In the genomic region with DNA sequence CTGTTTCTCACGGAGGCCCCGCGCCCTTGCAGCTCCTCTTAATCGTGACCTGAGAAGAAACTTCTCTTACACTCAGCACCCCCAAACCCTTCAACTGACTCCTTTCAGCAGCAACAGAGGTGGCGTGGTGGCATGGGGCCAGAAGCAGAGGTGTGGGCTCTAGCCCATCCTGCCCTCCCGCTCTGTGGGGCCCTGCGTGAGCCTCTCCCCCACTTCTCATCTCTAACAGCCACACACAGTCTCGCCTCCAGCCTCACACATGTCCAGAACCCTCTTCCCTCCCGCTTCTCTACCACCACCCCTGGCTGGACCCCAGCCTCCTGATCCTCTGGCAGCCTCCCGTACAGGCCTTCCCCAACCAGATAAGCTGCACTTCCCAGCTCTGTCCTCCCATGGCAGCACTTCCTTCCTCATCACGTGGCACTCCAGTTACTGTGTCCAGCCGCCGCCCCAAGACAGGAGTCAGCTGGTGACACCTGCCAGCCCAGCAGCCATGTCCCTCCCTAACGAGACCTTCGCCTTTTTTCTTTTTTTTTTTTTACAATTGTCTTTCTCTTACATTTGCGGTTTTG, we compare ENCODE assay signal across 9 cellular contexts. TPM values are rescaled to one million over a fixed set of nuclear protein-coding genes. Genes with fewer than 3 reads are reported as not detected.
DNase-seq lines count a peak whose midpoint lies in the region; ATAC-seq, FAIRE-seq and TF ChIP-seq lines count a peak whose summit lies in the region.
"Had no signal": no experiment of that assay in that cellular context is flagged by ENCODE, and none has a peak within 500 bp of the region (broad histone marks: within the 10 kb centered on the region; RNA-seq: fewer than 3 reads in every experiment).

No MANE protein-coding gene starts in this region.

- TF ChIP-seq RAD21 in GM12878 (IDR thresholded peaks at IDR 0.05; ENCODE audit: insufficient read depth, low read depth, low read length), result no peak

- peak; percentile 48 for ATAC-seq in GM12878
- peak; percentile 19 to 44 (median 30) for ATAC-seq in natural killer cell
- no peak for ATAC-seq in HG02840 (IDR thresholded peaks at IDR 0.05; ENCODE audit: low FRiP score, unreplicated experiment)

- H3K4me1 Mint-ChIP-seq in natural killer cell, result peaks cover 66 to 68% of the 10 kb centered on the region in 2 donors

- H3K27me3 Mint-ChIP-seq in natural killer cell (ENCODE audit: low read depth in 2 of 2), result no peaks in the 10 kb centered on the region

- H4K20me1 ChIP-seq in GM12878 (ENCODE audit: control insufficient read depth, insufficient read depth), result no peaks in the 10 kb centered on the region

- peak overlapping the region; percentile 95 for H3K4me2 ChIP-seq in GM12878 (ENCODE audit: control insufficient read depth, insufficient read depth)

- SMC1A ChIA-PET in GM12878 (lab: Charles Lee; ENCODE audit: uncharacterized antibody, unreplicated experiment), result interaction anchor here (0.7 to 12.2 kb wide), 12 partner anchors 14 to 213 kb away, joined by 3 to 178 read pairs (median 27); partner anchors contain the start of gene NSMCE1

- no peaks in the 10 kb centered on the region for H3K36me3 Mint-ChIP-seq in natural killer cell

- RAD21 ChIA-PET in GM12878 (lab: Charles Lee; ENCODE audit: unreplicated experiment), result interaction anchor here (0.6 to 6.9 kb wide), 14 partner anchors 17 to 170 kb away, joined by 3 to 168 read pairs (median 10); partner anchors contain the start of genes KDM8 and NSMCE1

- BruUV-seq in GM12878 (replicated peaks; lab: Mats Ljungman, UMichigan), result no TSS peak

- H3K4me1 ChIP-seq in GM12878 (ENCODE audit: control insufficient read depth, insufficient read depth, low read length), result peaks cover 46% of the 10 kb centered on the region

- H2AFZ ChIP-seq in GM12878 (ENCODE audit: control insufficient read depth, low read depth, low read length), result peak overlapping the region; percentile 90

- peak overlapping the region; percentile 98 for H3K27ac ChIP-seq in KOPT-K1 (ENCODE audit: low read depth, low read length, poor library complexity, severe bottlenecking)
- peak overlapping the region; percentile 88 for H3K27ac ChIP-seq in GM12878 (ENCODE audit: control insufficient read depth, insufficient read depth)
- H3K27ac ChIP-seq: C4-2B had no signal

- no peak for TF ChIP-seq EP300 in GM12878 (IDR thresholded peaks at IDR 0.05; ENCODE audit: borderline replicate concordance in 1 of 2, control insufficient read depth in 1 of 2, low read depth in 2 of 2, low read length in 2 of 2)

- no peak overlapping the region for H3K4me3 ChIP-seq in GM12878

- H3K9me3 Mint-ChIP-seq in natural killer cell, result no peaks in the 10 kb centered on the region

- TF ChIP-seq CTCF in GM12878 (IDR thresholded peaks at IDR 0.05 in 2 of 3, conservative IDR thresholded peaks at IDR 0.05 in 1 of 3; ENCODE audit: control insufficient read depth in 2 of 3, extremely low read depth in 1 of 3, insufficient read depth in 1 of 3, low read depth in 3 of 3, low read length in 3 of 3) (no peak), natural killer cell (IDR thresholded peaks at IDR 0.05) (no peak)

- POLR2A ChIA-PET in GM12878 (lab: Charles Lee), result interaction anchor here (0.9 to 8.4 kb wide), 12 partner anchors 10 to 163 kb away, joined by 3 to 79 read pairs (median 6); no protein-coding TSS in a partner anchor

- H3K4me3 Mint-ChIP-seq in natural killer cell, result peak overlapping the region; percentile 76

- intact Hi-C loops in GM12878 (cut with micrococcal nuclease; ENCODE audit: unreplicated experiment), result no loop called here
- intact Hi-C loops in natural killer cell (cut with micrococcal nuclease), result no loop called here

- 0 out of 2 replicates have a peak, but pooled peaks cover 7% of the 10 kb centered on the region for H3K36me3 ChIP-seq in KOPT-K1 (ENCODE audit: insufficient read depth, low read length)
- H3K36me3 ChIP-seq in GM12878 (ENCODE audit: control insufficient read depth in 2 of 2, insufficient read depth in 2 of 2, low read length in 1 of 2), result peaks cover 1 to 3% of the 10 kb centered on the region in 2 experiments

- H3K9me3 ChIP-seq in KOPT-K1 (ENCODE audit: insufficient read depth, low read length, poor library complexity, severe bottlenecking) (no peaks in the 10 kb centered on the region), GM12878 (replicated peaks; ENCODE audit: control insufficient read depth, insufficient read depth, low read length) (no peaks in the 10 kb centered on the region)

- H3K9ac ChIP-seq in GM12878 (ENCODE audit: control insufficient read depth, insufficient read depth, low read length), result peak overlapping the region; percentile 65

- FAIRE-seq in GM12878 (lab: Jason Lieb, UNC), result no peak

- no peaks in the 10 kb centered on the region for H3K27me3 ChIP-seq in GM12878 (replicated peaks in 1 of 2; ENCODE audit: control insufficient read depth in 2 of 2, insufficient read depth in 2 of 2, low read length in 1 of 2)

- H3K27ac Mint-ChIP-seq in natural killer cell, result peak overlapping the region; percentile 94 to 100

- DNase-seq in activated effector memory CD4-positive, alpha-beta T cell treated with anti-CD3 and anti-CD28 coated beads, Interleukin-2, amount 50 U/mL, for 16 hours, result peak; percentile 76
- no peak for DNase-seq in activated effector memory CD4-positive, alpha-beta T cell treated with Interleukin-2 at 50 U/mL for 16 hours
- no peak for DNase-seq in GM12878 (ENCODE audit: low read depth, low spot score)
- peak; percentile 57 for DNase-seq in natural killer cell
- no peak for DNase-seq in MV-4-11 (lab: John Stamatoyannopoulos, UW)
- DNase-seq in SIG-M5 (lab: John Stamatoyannopoulos, UW), result no peak

- TF ChIP-seq POLR2A in GM12878 (IDR thresholded peaks at IDR 0.05; ENCODE audit: low read depth, low read length), result no peak

- in situ Hi-C loops in GM12878 (cut with MboI), result loop anchor here (5.0 kb wide), 1 partner anchor 79 kb away; no protein-coding TSS in a partner anchor

- 64% methylated on average over 16 of the region's 16 CpGs for WGBS in GM12878 (ENCODE audit: insufficient coverage, insufficient replicate concordance, low lambda C conversion rate, missing lambda C conversion rate)

- no peaks in the 10 kb centered on the region for H3K79me2 ChIP-seq in GM12878 (ENCODE audit: control insufficient read depth, insufficient read depth, low read length)

- CTCF ChIA-PET in GM12878 (lab: Yijun Ruan, JAX), result interaction anchor here (1.7 to 11.7 kb wide), 11 partner anchors 12 to 189 kb away, joined by 5 to 259 read pairs (median 46); partner anchors contain the start of genes KDM8 and NSMCE1

TF ChIP-seq in GM12878, 131 proteins besides CTCF, POLR2A, EP300 and RAD21 (continues in another document):
- TF ChIP-seq SMAD1 (IDR thresholded peaks at IDR 0.05; ENCODE audit: low read depth, partially characterized antibody) (peak; percentile 4), FOXM1 (IDR thresholded peaks at IDR 0.05; ENCODE audit: low read depth, low read length) (no peak), TCF7 (IDR thresholded peaks at IDR 0.05; ENCODE audit: borderline replicate concordance) (no peak), IKZF2 (IDR thresholded peaks at IDR 0.05) (0 out of 4 replicates have a peak, but pooled peaks of 1 of the 2 experiments have one; percentile 4), LARP7 (IDR thresholded peaks at IDR 0.05) (peak; percentile 64; the same call in 1 of the 2 replicates)

RNA-seq across cellular contexts. Expression of gene NSMCE1, which starts 30.5 kb away (rescaled TPM):
- 24.2 and 43.2 TPM in 2 replicates for total RNA-seq in GM12878 (2013; cell fraction: nucleolus; rRNA removed)
- total RNA-seq in GM12878 (2014; rRNA removed) (62.8 and 69.0 TPM in 2 replicates), GM12878 (2014; rRNA removed; fragmentation: Illumina TruSeq; extraction: Trizol) (63.8 and 66.7 TPM in 2 replicates), GM12878 (2021) (62.4 and 66.5 TPM in 2 replicates), natural killer cell (10 to 100 TPM; 29.4 to 42.7 (median 37.7) TPM)
- polyA plus RNA-seq in GM12878 (2011; ENCODE audit: low read depth), result 55.0 TPM
- polyA plus RNA-seq in GM12878 (2011; rRNA removed) (51.7 and 54.0 TPM in 2 replicates), GM12878 (2014; fragmentation: Illumina TruSeq; extraction: Trizol) (52.4 and 79.0 TPM in 2 replicates), GM12878 (2014; fragmentation: Nextera tagmentation; extraction: Ambion mirVana) (100 to 1,000 TPM; 168 to 214 TPM), GM12878 (2014; rRNA removed) (59.4 and 62.6 TPM in 2 replicates), GM12878 (2016; fragmentation: Nextera tagmentation; extraction: Ambion mirVana) (100 to 1,000 TPM; 110 to 120 TPM)
- polyA plus RNA-seq in GM12878 (2011; cell fraction: cytosol; rRNA removed), result 47.5 and 49.5 TPM in 2 replicates
- polyA plus RNA-seq in GM12878 (2011; cell fraction: nucleus; rRNA removed), result 22.6 and 25.4 TPM in 2 replicates
- 68.4 and 73.3 TPM in 2 replicates for polyA plus RNA-seq in GM12878 (2012)
- 39.8 and 45.0 TPM in 2 replicates for polyA minus RNA-seq in GM12878 (2011; rRNA and poly(A)+ RNA removed)
- polyA minus RNA-seq in GM12878 (2011; cell fraction: cytosol; rRNA and poly(A)+ RNA removed), result 11.5 and 16.8 TPM in 2 replicates
- polyA minus RNA-seq in GM12878 (2011; cell fraction: nucleus; rRNA and poly(A)+ RNA removed), result 16.3 and 23.2 TPM in 2 replicates

RNA-seq across cellular contexts. Expression of gene KDM8, which starts 34.8 kb away (rescaled TPM):
- total RNA-seq in GM12878 (2013; cell fraction: nucleolus; rRNA removed), result 25.2 and 27.7 TPM in 2 replicates
- total RNA-seq in GM12878 (2014; rRNA removed) (6.9 and 8.9 TPM in 2 replicates), GM12878 (2014; rRNA removed; fragmentation: Illumina TruSeq; extraction: Trizol) (4.1 and 4.2 TPM in 2 replicates), GM12878 (2021) (6.6 and 7.8 TPM in 2 replicates), natural killer cell (10 to 100 TPM; 11.4 to 17.9 (median 17.8) TPM)
- polyA plus RNA-seq in GM12878 (2011; ENCODE audit: low read depth), result 1.5 TPM
- polyA plus RNA-seq in GM12878 (2011; rRNA removed) (2.8 and 6.1 TPM in 2 replicates), GM12878 (2014; fragmentation: Illumina TruSeq; extraction: Trizol) (3.9 and 4.1 TPM in 2 replicates), GM12878 (2014; fragmentation: Nextera tagmentation; extraction: Ambion mirVana) (1 to 10 TPM in 1 of 2 experiments, under 1 TPM in 1; 0.79 to 1.3 TPM), GM12878 (2014; rRNA removed) (5.5 and 7.3 TPM in 2 replicates), GM12878 (2016; fragmentation: Nextera tagmentation; extraction: Ambion mirVana) (1 to 10 TPM; 8.0 to 8.7 TPM)
- 6.8 and 14.6 TPM in 2 replicates for polyA plus RNA-seq in GM12878 (2011; cell fraction: cytosol; rRNA removed)
- 12.3 and 14.7 TPM in 2 replicates for polyA plus RNA-seq in GM12878 (2011; cell fraction: nucleus; rRNA removed)
- polyA plus RNA-seq in GM12878 (2012), result 2.6 TPM in 2 replicates
- polyA minus RNA-seq in GM12878 (2011; rRNA and poly(A)+ RNA removed), result 5.4 and 15.9 TPM in 2 replicates
- 2.1 and 2.9 TPM in 2 replicates for polyA minus RNA-seq in GM12878 (2011; cell fraction: cytosol; rRNA and poly(A)+ RNA removed)
- 6.6 and 10.4 TPM in 2 replicates for polyA minus RNA-seq in GM12878 (2011; cell fraction: nucleus; rRNA and poly(A)+ RNA removed)

Comparison
In these comparisons a context has a peak if more than half of its experiments do, and no peak if none do; other contexts are left out.
1. DNase-seq: peak in activated effector memory CD4-positive, alpha-beta T cell treated with anti-CD3 and anti-CD28 coated beads, Interleukin-2, amount 50 U/mL, for 16 hours (single experiment) and natural killer cell (single experiment); none in activated effector memory CD4-positive, alpha-beta T cell treated with Interleukin-2 at 50 U/mL for 16 hours (single experiment), GM12878 (single experiment), MV-4-11 (single experiment) and SIG-M5 (single experiment).